Comparison of ENCODE assay signal across 11 cellular contexts in genomic region chr7:84193787-84194186, GRCh38. TPM values are rescaled to one million over a fixed set of nuclear protein-coding genes. Genes with fewer than 3 reads are reported as not detected.
A peak's percentile ranks its signal among the peaks of the same experiment; 100 is the strongest.
DNase-seq lines count a peak whose midpoint lies in the region; ATAC-seq and TF ChIP-seq lines count a peak whose summit lies in the region.
"Had no signal": no experiment of that assay in that cellular context is flagged by ENCODE, and none has a peak within 500 bp of the region (broad histone marks: within the 10 kb centered on the region; RNA-seq: fewer than 3 reads in every experiment).

No MANE protein-coding gene starts in this region.

- intact Hi-C loops in sigmoid colon (cut with DNase I), result loop anchor here (5.0 to 10.0 kb wide), 3 partner anchors 216 to 811 kb away; no protein-coding TSS in a partner anchor

- no peak for TF ChIP-seq EP300 in gastroesophageal sphincter (IDR thresholded peaks at IDR 0.05)
- TF ChIP-seq EP300 in sigmoid colon (IDR thresholded peaks at IDR 0.05), result no peak

- H3K36me3 Mint-ChIP-seq in T-helper 17 cell (ENCODE audit: low read depth), result no peaks in the 10 kb centered on the region

- H3K4me3 Mint-ChIP-seq in T-helper 17 cell, result no peak overlapping the region

- H3K4me1 Mint-ChIP-seq in T-helper 17 cell, result peaks cover 4% of the 10 kb centered on the region

- TF ChIP-seq POLR2A in gastroesophageal sphincter (IDR thresholded peaks at IDR 0.05) (no peak), sigmoid colon (IDR thresholded peaks at IDR 0.05) (no peak)

- no peaks in the 10 kb centered on the region for H3K9me3 ChIP-seq in gastroesophageal sphincter
- H3K9me3 ChIP-seq in sigmoid colon, result no peaks in the 10 kb centered on the region
- H3K9me3 ChIP-seq in T-helper 17 cell (ENCODE audit: control insufficient read depth, low read length, poor library complexity, severe bottlenecking), result no peaks in the 10 kb centered on the region
- H3K9me3 ChIP-seq: tibial nerve had no signal

- 13 to 17% methylated on average over 2 of the region's 2 CpGs for WGBS in gastroesophageal sphincter (ENCODE audit: low coverage in 1 of 2), 2 donors
- 36 to 48% methylated on average over 2 of the region's 2 CpGs for WGBS in sigmoid colon, 2 donors

- DNase-seq in DMS53 (lab: John Stamatoyannopoulos, UW) (peak; percentile 42), DMS53 treated with DMSO at 0.1 percent for 48 hours (lab: John Stamatoyannopoulos, UW; ENCODE audit: unreplicated experiment) (no peak), sigmoid colon (no peak), T-helper 17 cell (no peak), LoVo (ENCODE audit: low spot score) (no peak)
- DNase-seq: 8988T had no signal

- peaks cover 0 to 39% (median 0%) of the 10 kb centered on the region in 3 donors for H3K4me1 ChIP-seq in gastroesophageal sphincter
- peaks cover 0 to 40% (median 13%) of the 10 kb centered on the region in 4 donors for H3K4me1 ChIP-seq in sigmoid colon

- H3K27me3 ChIP-seq in gastroesophageal sphincter, result no peaks in the 10 kb centered on the region
- H3K27me3 ChIP-seq in sigmoid colon, result no peaks in the 10 kb centered on the region
- H3K27me3 ChIP-seq: tibial nerve had no signal

- H3K36me3 ChIP-seq in gastroesophageal sphincter (no peaks in the 10 kb centered on the region), sigmoid colon (no peaks in the 10 kb centered on the region)
- H3K36me3 ChIP-seq: tibial nerve had no signal

- H3K27ac Mint-ChIP-seq in T-helper 17 cell, result no peak overlapping the region

- H3K4me3 ChIP-seq in WI38 (ENCODE audit: low read depth, low read length), result peak overlapping the region; percentile 81
- H3K4me3 ChIP-seq in gastroesophageal sphincter, result peak overlapping the region; percentile 55 to 70
- peak overlapping the region; percentile 44 to 59 (median 53) for H3K4me3 ChIP-seq in sigmoid colon
- H3K4me3 ChIP-seq: GM12878 had no signal

- TF ChIP-seq CTCF in WI38 (IDR thresholded peaks at IDR 0.05; ENCODE audit: low read depth, low read length) (no peak), gastroesophageal sphincter (IDR thresholded peaks at IDR 0.05) (no peak), sigmoid colon (IDR thresholded peaks at IDR 0.05) (no peak)

- no peak for ATAC-seq in gastroesophageal sphincter
- no peak for ATAC-seq in HG03108 (IDR thresholded peaks at IDR 0.05; ENCODE audit: unreplicated experiment)
- ATAC-seq in T-helper 17 cell, result no peak

- peak overlapping the region; percentile 47 to 82 (median 77) for H3K27ac ChIP-seq in gastroesophageal sphincter
- H3K27ac ChIP-seq in sigmoid colon, result peak overlapping the region; percentile 75 to 86 (median 82)

- H3K27me3 Mint-ChIP-seq in T-helper 17 cell, result no peaks in the 10 kb centered on the region

RNA-seq across cellular contexts. Expression of gene SEMA3A, which starts 0.8 kb away (rescaled TPM):
- total RNA-seq in gastroesophageal sphincter, result 10 to 100 TPM; 24.6 to 61.6 (median 33.0) TPM
- total RNA-seq in sigmoid colon, result 10 to 100 TPM; 50.1 to 83.8 (median 58.4) TPM
- 1 to 10 TPM in 2 of 3 donors, under 1 TPM in 1; 0.23 to 3.6 (median 3.1) TPM for polyA plus RNA-seq in sigmoid colon
- total RNA-seq in T-helper 17 cell, result not detected

Comparison
In these comparisons a context has a peak if more than half of its experiments do, and no peak if none do; other contexts are left out.
1. RNA of gene SEMA3A, which starts 0.8 kb away (total RNA-seq): 50.1 to 83.8 TPM in sigmoid colon and 24.6 to 61.6 TPM in gastroesophageal sphincter; not detected in T-helper 17 cell; every median in the first group is over 10 times any median in the second.
2. Peak in every context shown above with its lines, with median percentiles within 50 percentile points of each other: H3K4me3 ChIP-seq.